18 cellular contexts compared by ENCODE assay signal in the genomic region with DNA sequence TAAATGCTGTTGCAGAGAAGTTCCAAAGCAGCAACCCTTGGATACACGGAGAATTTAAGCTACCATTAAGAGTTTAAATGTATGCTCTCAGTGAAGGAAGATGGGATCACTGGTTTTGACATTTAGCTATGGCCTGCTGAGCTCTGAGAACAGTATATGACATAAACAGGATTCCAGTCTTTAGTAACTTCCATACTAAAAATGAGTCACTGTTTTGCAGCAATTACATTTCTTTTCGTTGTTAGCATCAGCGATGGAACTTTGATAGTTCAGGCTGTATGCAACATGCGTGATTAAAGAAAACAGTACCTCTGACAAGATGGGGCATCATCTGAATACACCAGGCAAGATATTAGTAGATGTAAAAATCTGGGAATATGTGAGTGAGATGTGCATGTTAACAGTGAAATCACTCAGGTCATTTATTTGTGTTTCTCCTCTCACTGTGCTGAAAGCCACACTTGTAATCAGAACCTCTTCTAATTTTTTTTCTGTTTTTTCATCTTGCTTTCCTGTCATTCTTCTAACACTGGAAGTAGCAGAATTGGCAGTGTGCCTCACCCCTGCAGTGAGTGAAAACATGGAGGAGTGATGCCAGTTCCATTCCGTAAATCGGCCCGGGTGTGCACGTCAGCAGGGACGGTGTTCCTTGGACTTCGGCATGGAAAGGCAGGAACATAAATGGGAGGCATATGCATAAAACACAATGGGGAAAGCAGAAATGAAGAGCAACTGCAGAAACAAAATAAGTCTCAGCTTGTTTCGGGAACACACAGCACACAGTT.
DNase-seq lines count a peak whose midpoint lies in the region; ATAC-seq lines count a peak whose summit lies in the region.
"Had no signal": no experiment of that assay in that cellular context is flagged by ENCODE, and none has a peak within 500 bp of the region (broad histone marks: within the 10 kb centered on the region; RNA-seq: fewer than 3 reads in every experiment).

No MANE protein-coding gene starts in this region.

- no peak overlapping the region for H3K4me3 Mint-ChIP-seq in activated CD4-positive, alpha-beta T cell treated with anti-CD3 and anti-CD28 coated beads, Interleukin-2, amount 10 ng/mL, durations not matched to agents 7 days and 5 days
- H3K4me3 Mint-ChIP-seq: CD8-positive, alpha-beta T cell had no signal

- peaks cover 4% of the 10 kb centered on the region for H3K9me3 Mint-ChIP-seq in activated CD4-positive, alpha-beta T cell treated with anti-CD3 and anti-CD28 coated beads, Interleukin-2, amount 10 ng/mL, durations not matched to agents 7 days and 5 days

- H3K27ac Mint-ChIP-seq in activated CD4-positive, alpha-beta T cell treated with anti-CD3 and anti-CD28 coated beads, Interleukin-2, amount 10 ng/mL, durations not matched to agents 7 days and 5 days, result no peak overlapping the region
- H3K27ac Mint-ChIP-seq: CD8-positive, alpha-beta T cell had no signal

- H3K36me3 Mint-ChIP-seq in activated CD4-positive, alpha-beta T cell treated with anti-CD3 and anti-CD28 coated beads, Interleukin-2, amount 10 ng/mL, durations not matched to agents 7 days and 5 days (ENCODE audit: low read depth), result no peaks in the 10 kb centered on the region
- H3K36me3 Mint-ChIP-seq: CD8-positive, alpha-beta T cell had no signal

- POLR2A ChIA-PET in activated CD4-positive, alpha-beta T cell treated with anti-CD3 and anti-CD28 coated beads, Interleukin-2, amount 10 ng/mL, durations not matched to agents 7 days and 5 days (lab: Charles Lee), result no interaction called here

- H3K4me1 Mint-ChIP-seq in activated CD4-positive, alpha-beta T cell treated with anti-CD3 and anti-CD28 coated beads, Interleukin-2, amount 10 ng/mL, durations not matched to agents 7 days and 5 days, result no peaks in the 10 kb centered on the region

- no peak for ATAC-seq in GM19324 (IDR thresholded peaks at IDR 0.05; ENCODE audit: low FRiP score, unreplicated experiment)
- ATAC-seq: A549; CD8-positive, alpha-beta T cell had no signal

- CTCF ChIA-PET in activated CD4-positive, alpha-beta T cell treated with anti-CD3 and anti-CD28 coated beads, Interleukin-2, amount 10 ng/mL, durations not matched to agents 7 days and 5 days (lab: Charles Lee), result no interaction called here

- H3K27me3 Mint-ChIP-seq in activated CD4-positive, alpha-beta T cell treated with anti-CD3 and anti-CD28 coated beads, Interleukin-2, amount 10 ng/mL, durations not matched to agents 7 days and 5 days, result no peaks in the 10 kb centered on the region

- DNase-seq in Daoy (ENCODE audit: low read depth) (peak; percentile 15), astrocyte of the hippocampus (ENCODE audit: low read depth, low spot score) (peak; percentile 25), globus pallidus (ENCODE audit: low spot score) (peak; percentile 25), pulmonary artery endothelial cell (ENCODE audit: low read depth, low spot score) (peak; percentile 13)
- DNase-seq in activated CD4-positive, alpha-beta T cell treated with anti-CD3 and anti-CD28 coated beads, Interleukin-2, amount 10 ng/mL, durations not matched to agents 7 days and 5 days, result no peak
- DNase-seq in stimulated activated CD4-positive, alpha-beta T cell treated with anti-CD3 and anti-CD28 coated beads, Interleukin-12 subunit alpha, Interleukin-12 subunit beta, amount 100 ng/mL, for 4 hours, result no peak
- DNase-seq: CD8-positive, alpha-beta T cell; DMS53; KBM-7; NCI-H1105 treated with DMSO at 0.1 percent for 48 hours; NCI-H1694; NCI-H446; NCI-H526 treated with DMSO at 0.1 percent for 48 hours; NK-92 treated with Interleukin-12 subunit alpha and Interleukin-12 subunit beta, amount 100 ng/mL, for 24 hours; Peyer's patch; Right ventricle myocardium superior had no signal

Comparison
In these comparisons a context has a peak if more than half of its experiments do, and no peak if none do; other contexts are left out.
1. DNase-seq: peak in Daoy (single experiment), astrocyte of the hippocampus (single experiment), globus pallidus (single experiment) and pulmonary artery endothelial cell (single experiment); none in activated CD4-positive, alpha-beta T cell treated with anti-CD3 and anti-CD28 coated beads, Interleukin-2, amount 10 ng/mL, durations not matched to agents 7 days and 5 days (single experiment) and stimulated activated CD4-positive, alpha-beta T cell treated with anti-CD3 and anti-CD28 coated beads, Interleukin-12 subunit alpha, Interleukin-12 subunit beta, amount 100 ng/mL, for 4 hours (single experiment).